In the genomic region with DNA sequence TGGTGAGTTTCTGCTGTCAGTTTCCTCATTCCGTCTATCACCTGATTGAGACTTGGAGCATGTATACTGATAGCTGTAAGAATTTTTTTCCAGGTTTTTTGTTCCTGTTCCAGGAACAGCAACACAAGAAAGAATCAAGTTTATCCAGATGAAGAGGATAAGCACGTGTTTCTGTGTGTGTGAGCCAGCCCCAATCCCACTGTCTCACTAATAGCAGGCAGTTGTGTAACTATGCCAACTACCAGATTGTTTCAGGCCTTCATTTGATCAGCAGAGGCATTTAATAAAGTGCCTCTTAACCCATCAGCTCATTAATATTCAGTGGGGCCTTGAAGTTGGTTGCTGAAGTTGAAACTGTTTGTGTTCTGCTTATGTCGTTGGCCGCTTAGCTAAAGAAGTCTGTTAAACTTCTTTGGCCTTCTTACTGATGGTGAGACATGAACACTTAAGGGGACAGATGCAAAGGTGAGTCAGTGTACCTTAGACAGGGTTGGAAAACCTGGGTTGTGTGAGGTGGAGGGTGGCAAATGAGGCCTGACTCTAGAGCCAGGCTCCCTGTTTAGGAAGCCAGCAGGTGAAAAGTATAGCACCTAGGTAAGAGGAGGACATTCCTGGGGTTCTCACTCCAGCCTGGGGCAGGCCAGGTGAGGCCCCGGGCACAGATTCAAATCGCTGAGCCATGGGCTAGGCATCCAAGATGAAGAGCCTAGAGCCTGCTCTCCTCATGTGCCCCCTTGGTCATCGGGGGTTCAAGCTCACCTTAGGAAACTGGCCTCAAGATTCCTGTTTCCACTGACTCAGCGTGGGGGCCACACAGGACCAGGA, we compare ENCODE assay signal across 12 cellular contexts. TPM values are rescaled to one million over a fixed set of nuclear protein-coding genes. Genes with fewer than 3 reads are reported as not detected.
DNase-seq lines count a peak whose midpoint lies in the region; ATAC-seq, FAIRE-seq and TF ChIP-seq lines count a peak whose summit lies in the region.
"Had no signal": no experiment of that assay in that cellular context is flagged by ENCODE, and none has a peak within 500 bp of the region (broad histone marks: within the 10 kb centered on the region; RNA-seq: fewer than 3 reads in every experiment).

No MANE protein-coding gene starts in this region.

- peaks cover 43% of the 10 kb centered on the region for H3K4me1 Mint-ChIP-seq in T-helper 1 cell treated with Interleukin-12 subunit alpha and Interleukin-12 subunit beta and Interleukin-4 antibody, amounts not matched to agents 30 μg/mL and 1 μg/mL, for 36 hours (ENCODE audit: low read depth)
- H3K4me1 Mint-ChIP-seq in activated T-helper 1 cell treated with anti-CD3 and anti-CD28 coated beads, Interleukin-12 subunit alpha, Interleukin-12 subunit beta, Interleukin-2, Interleukin-4 antibody, amounts not matched to agents 30 ng/mL and 10 ng/mL and 1 ng/mL, durations not matched to agents 14 hours and 24 hours and 36 hours (ENCODE audit: low read depth): peaks cover 74% of the 10 kb centered on the region
- H3K4me1 Mint-ChIP-seq in stimulated activated naive CD8-positive, alpha-beta T cell treated with anti-CD3 and anti-CD28 coated beads, Interleukin-15, amount 100 ng/mL, for 72 hours: peaks cover 76% of the 10 kb centered on the region

- no peak overlapping the region for H2AFZ ChIP-seq in keratinocyte (ENCODE audit: control insufficient read depth, low read length)

- H3K79me2 ChIP-seq in keratinocyte (ENCODE audit: control insufficient read depth, insufficient read depth, low read length): peaks cover 54% of the 10 kb centered on the region

- peak overlapping the region; percentile 31 for H3K27ac Mint-ChIP-seq in T-helper 1 cell treated with Interleukin-12 subunit alpha and Interleukin-12 subunit beta and Interleukin-4 antibody, amounts not matched to agents 30 μg/mL and 1 μg/mL, for 36 hours
- H3K27ac Mint-ChIP-seq in activated T-helper 1 cell treated with anti-CD3 and anti-CD28 coated beads, Interleukin-12 subunit alpha, Interleukin-12 subunit beta, Interleukin-2, Interleukin-4 antibody, amounts not matched to agents 30 ng/mL and 10 ng/mL and 1 ng/mL, durations not matched to agents 14 hours and 24 hours and 36 hours: peak overlapping the region; percentile 16
- no peak overlapping the region for H3K27ac Mint-ChIP-seq in stimulated activated naive CD8-positive, alpha-beta T cell treated with anti-CD3 and anti-CD28 coated beads, Interleukin-15, amount 100 ng/mL, for 72 hours

- H3K4me3 ChIP-seq in keratinocyte (ENCODE audit: control insufficient read depth in 2 of 3, extremely low read depth in 1 of 3, insufficient read depth in 2 of 3, low read depth in 1 of 3, low read length in 3 of 3): peak overlapping the region in 1 of 3 experiments; percentile 29
- H3K4me3 ChIP-seq: pancreas had no signal

- H3K9me1 ChIP-seq in keratinocyte (ENCODE audit: control insufficient read depth, extremely low read depth, insufficient read depth, low read length): no peaks in the 10 kb centered on the region

- H3K4me1 ChIP-seq in keratinocyte (ENCODE audit: control insufficient read depth, extremely low read depth, insufficient read depth, low read length): peaks cover 29% of the 10 kb centered on the region

- peaks cover 30% of the 10 kb centered on the region for H3K36me3 Mint-ChIP-seq in T-helper 1 cell treated with Interleukin-12 subunit alpha and Interleukin-12 subunit beta and Interleukin-4 antibody, amounts not matched to agents 30 μg/mL and 1 μg/mL, for 36 hours (ENCODE audit: low read depth)
- H3K36me3 Mint-ChIP-seq in activated T-helper 1 cell treated with anti-CD3 and anti-CD28 coated beads, Interleukin-12 subunit alpha, Interleukin-12 subunit beta, Interleukin-2, Interleukin-4 antibody, amounts not matched to agents 30 ng/mL and 10 ng/mL and 1 ng/mL, durations not matched to agents 14 hours and 24 hours and 36 hours (ENCODE audit: low read depth): peaks cover 33% of the 10 kb centered on the region

- peaks cover 0 to 4% of the 10 kb centered on the region in 2 experiments for H3K36me3 ChIP-seq in keratinocyte (ENCODE audit: control insufficient read depth in 2 of 2, extremely low read depth in 1 of 2, insufficient read depth in 2 of 2, low read length in 2 of 2)
- H3K36me3 ChIP-seq: pancreas had no signal

- intact Hi-C loops in activated T-helper 1 cell treated with anti-CD3 and anti-CD28 coated beads, Interleukin-12 subunit alpha, Interleukin-12 subunit beta, Interleukin-2, Interleukin-4 antibody, amounts not matched to agents 30 ng/mL and 10 ng/mL and 1 ng/mL, durations not matched to agents 14 hours and 24 hours and 36 hours (cut with micrococcal nuclease): no loop called here

- dilution Hi-C loops in keratinocyte (cut with MboI; ENCODE audit: extremely low pct_ligation_motif_present, low sequenced_read_pairs): no loop called here

- no peak for TF ChIP-seq POLR2A in GM12892 (IDR thresholded peaks at IDR 0.05; ENCODE audit: low read depth, low read length)

- no peak overlapping the region for H3K4me3 Mint-ChIP-seq in T-helper 1 cell treated with Interleukin-12 subunit alpha and Interleukin-12 subunit beta and Interleukin-4 antibody, amounts not matched to agents 30 μg/mL and 1 μg/mL, for 36 hours
- no peak overlapping the region for H3K4me3 Mint-ChIP-seq in activated T-helper 1 cell treated with anti-CD3 and anti-CD28 coated beads, Interleukin-12 subunit alpha, Interleukin-12 subunit beta, Interleukin-2, Interleukin-4 antibody, amounts not matched to agents 30 ng/mL and 10 ng/mL and 1 ng/mL, durations not matched to agents 14 hours and 24 hours and 36 hours
- H3K4me3 Mint-ChIP-seq in stimulated activated naive CD8-positive, alpha-beta T cell treated with anti-CD3 and anti-CD28 coated beads, Interleukin-15, amount 100 ng/mL, for 72 hours: peak overlapping the region; percentile 36 to 46

- no peak for ATAC-seq in stimulated activated naive CD8-positive, alpha-beta T cell treated with anti-CD3 and anti-CD28 coated beads, Interleukin-15, amount 100 ng/mL, for 72 hours
- no peak for ATAC-seq in GM21717 (IDR thresholded peaks at IDR 0.05; ENCODE audit: unreplicated experiment)
- ATAC-seq: Right ventricle myocardium inferior had no signal

- no peaks in the 10 kb centered on the region for H3K27me3 Mint-ChIP-seq in T-helper 1 cell treated with Interleukin-12 subunit alpha and Interleukin-12 subunit beta and Interleukin-4 antibody, amounts not matched to agents 30 μg/mL and 1 μg/mL, for 36 hours (ENCODE audit: low read depth)
- no peaks in the 10 kb centered on the region for H3K27me3 Mint-ChIP-seq in activated T-helper 1 cell treated with anti-CD3 and anti-CD28 coated beads, Interleukin-12 subunit alpha, Interleukin-12 subunit beta, Interleukin-2, Interleukin-4 antibody, amounts not matched to agents 30 ng/mL and 10 ng/mL and 1 ng/mL, durations not matched to agents 14 hours and 24 hours and 36 hours (ENCODE audit: insufficient read depth)
- no peaks in the 10 kb centered on the region for H3K27me3 Mint-ChIP-seq in stimulated activated naive CD8-positive, alpha-beta T cell treated with anti-CD3 and anti-CD28 coated beads, Interleukin-15, amount 100 ng/mL, for 72 hours

- TF ChIP-seq CTCF in keratinocyte (optimal IDR thresholded peaks at IDR 0.05 in 1 of 3, IDR thresholded peaks at IDR 0.05 in 1 of 3, conservative IDR thresholded peaks at IDR 0.05 in 1 of 3; ENCODE audit: extremely low read depth in 1 of 3, insufficient read depth in 2 of 3, low read length in 3 of 3): no peak

- H4K20me1 ChIP-seq in keratinocyte (ENCODE audit: control insufficient read depth, extremely low read depth, insufficient read depth, low read length): no peaks in the 10 kb centered on the region

- H3K9me3 ChIP-seq in keratinocyte (ENCODE audit: control insufficient read depth, low read depth, low read length): no peaks in the 10 kb centered on the region
- H3K9me3 ChIP-seq: pancreas had no signal

- peak overlapping the region; percentile 88 for H3K27ac ChIP-seq in keratinocyte (ENCODE audit: control insufficient read depth, insufficient read depth, low read length)

- DNase-seq in T-helper 1 cell (no peak), keratinocyte (ENCODE audit: low read depth, low spot score) (no peak), NCI-H1092 (lab: John Stamatoyannopoulos, UW) (no peak), GM12892 (ENCODE audit: insufficient read length) (no peak)
- no peak for DNase-seq in activated T-helper 1 cell treated with anti-CD3 and anti-CD28 coated beads, Interleukin-12 subunit alpha, Interleukin-12 subunit beta, Interleukin-2, Interleukin-4 antibody, amounts not matched to agents 30 ng/mL and 10 ng/mL and 1 ng/mL, durations not matched to agents 14 hours and 24 hours and 36 hours (ENCODE audit: low spot score)
- DNase-seq in stimulated activated naive CD8-positive, alpha-beta T cell treated with anti-CD3 and anti-CD28 coated beads, Interleukin-15, amount 100 ng/mL, for 72 hours: no peak
- DNase-seq: pancreas had no signal

- H3K9ac ChIP-seq in keratinocyte (ENCODE audit: control insufficient read depth, extremely low read depth, insufficient read depth, low read length): peak overlapping the region; percentile 61

- peak; percentile 41 for FAIRE-seq in keratinocyte (lab: Jason Lieb, UNC)
- no peak for FAIRE-seq in GM12892 (lab: Jason Lieb, UNC)
- FAIRE-seq: A204.1, HTR-8/SVneo, pancreas had no signal

- H3K4me2 ChIP-seq in keratinocyte (ENCODE audit: control insufficient read depth, extremely low read depth, insufficient read depth, low read depth, low read length): peak overlapping the region; percentile 85

- H3K9me3 Mint-ChIP-seq in T-helper 1 cell treated with Interleukin-12 subunit alpha and Interleukin-12 subunit beta and Interleukin-4 antibody, amounts not matched to agents 30 μg/mL and 1 μg/mL, for 36 hours: no peaks in the 10 kb centered on the region
- H3K9me3 Mint-ChIP-seq in activated T-helper 1 cell treated with anti-CD3 and anti-CD28 coated beads, Interleukin-12 subunit alpha, Interleukin-12 subunit beta, Interleukin-2, Interleukin-4 antibody, amounts not matched to agents 30 ng/mL and 10 ng/mL and 1 ng/mL, durations not matched to agents 14 hours and 24 hours and 36 hours: no peaks in the 10 kb centered on the region
- peaks cover 0 to 3% of the 10 kb centered on the region in 2 donors for H3K9me3 Mint-ChIP-seq in stimulated activated naive CD8-positive, alpha-beta T cell treated with anti-CD3 and anti-CD28 coated beads, Interleukin-15, amount 100 ng/mL, for 72 hours

- H3K27me3 ChIP-seq in keratinocyte (ENCODE audit: control insufficient read depth, extremely low read depth, insufficient read depth, low read length): no peaks in the 10 kb centered on the region
- H3K27me3 ChIP-seq: pancreas had no signal

RNA-seq across cellular contexts. Expression of gene ANKRD13A, which starts 3.7 kb away (rescaled TPM):
- total RNA-seq in activated T-helper 1 cell treated with anti-CD3 and anti-CD28 coated beads, Interleukin-12 subunit alpha, Interleukin-12 subunit beta, Interleukin-2, Interleukin-4 antibody, amounts not matched to agents 30 ng/mL and 10 ng/mL and 1 ng/mL, durations not matched to agents 14 hours and 24 hours and 36 hours: 60.4 and 62.4 TPM in 2 replicates
- 72.5 to 74.7 TPM (median 73.1 TPM) in 3 replicates for polyA plus RNA-seq in keratinocyte
- 129 TPM for polyA plus RNA-seq in keratinocyte (2011; ENCODE audit: low read depth)
- 56.9 and 78.3 TPM in 2 replicates for polyA plus RNA-seq in keratinocyte (2011; cell fraction: cytosol; rRNA removed)
- 81.4 and 85.6 TPM in 2 replicates for polyA plus RNA-seq in keratinocyte (2011; cell fraction: nucleus; rRNA removed)
- polyA plus RNA-seq in keratinocyte (2012; ENCODE audit: low replicate concordance): 47.4 and 51.3 TPM in 2 replicates
- polyA minus RNA-seq in keratinocyte: 60.3 to 122 TPM (median 76.9 TPM) in 3 replicates
- polyA minus RNA-seq in keratinocyte (2011; cell fraction: cytosol; rRNA and poly(A)+ RNA removed): 76.0 TPM
- 42.0 and 50.9 TPM in 2 replicates for polyA minus RNA-seq in keratinocyte (2011; cell fraction: nucleus; rRNA and poly(A)+ RNA removed)
- 57.1 TPM for polyA plus RNA-seq in GM12892 (2012; ENCODE audit: missing spikeins)

RNA-seq across cellular contexts. Expression of gene GIT2, which starts 6.7 kb away (rescaled TPM):
- total RNA-seq in activated T-helper 1 cell treated with anti-CD3 and anti-CD28 coated beads, Interleukin-12 subunit alpha, Interleukin-12 subunit beta, Interleukin-2, Interleukin-4 antibody, amounts not matched to agents 30 ng/mL and 10 ng/mL and 1 ng/mL, durations not matched to agents 14 hours and 24 hours and 36 hours: 86.2 and 87.5 TPM in 2 replicates
- 19.1 to 30.3 TPM (median 25.9 TPM) in 3 replicates for polyA plus RNA-seq in keratinocyte
- polyA plus RNA-seq in keratinocyte (2011; ENCODE audit: low read depth): 18.7 TPM
- polyA plus RNA-seq in keratinocyte (2011; cell fraction: cytosol; rRNA removed): 19.5 and 27.1 TPM in 2 replicates
- 63.3 and 65.3 TPM in 2 replicates for polyA plus RNA-seq in keratinocyte (2011; cell fraction: nucleus; rRNA removed)
- polyA plus RNA-seq in keratinocyte (2012; ENCODE audit: low replicate concordance): 13.9 and 20.3 TPM in 2 replicates
- 30.6 to 55.7 TPM (median 36.0 TPM) in 3 replicates for polyA minus RNA-seq in keratinocyte
- polyA minus RNA-seq in keratinocyte (2011; cell fraction: cytosol; rRNA and poly(A)+ RNA removed): 11.5 TPM
- 34.0 and 63.8 TPM in 2 replicates for polyA minus RNA-seq in keratinocyte (2011; cell fraction: nucleus; rRNA and poly(A)+ RNA removed)
- 34.4 TPM for polyA plus RNA-seq in GM12892 (2012; ENCODE audit: missing spikeins)

RNA-seq across cellular contexts. Expression of gene C12orf76, which starts 45.4 kb away (rescaled TPM):
- total RNA-seq in activated T-helper 1 cell treated with anti-CD3 and anti-CD28 coated beads, Interleukin-12 subunit alpha, Interleukin-12 subunit beta, Interleukin-2, Interleukin-4 antibody, amounts not matched to agents 30 ng/mL and 10 ng/mL and 1 ng/mL, durations not matched to agents 14 hours and 24 hours and 36 hours: 20.3 and 20.8 TPM in 2 replicates
- polyA plus RNA-seq in keratinocyte: 4.8 to 10.9 TPM (median 7.3 TPM) in 3 replicates
- polyA plus RNA-seq in keratinocyte (2011; ENCODE audit: low read depth): 2.5 TPM
- polyA plus RNA-seq in keratinocyte (2011; cell fraction: cytosol; rRNA removed): 6.6 and 7.6 TPM in 2 replicates
- polyA plus RNA-seq in keratinocyte (2011; cell fraction: nucleus; rRNA removed): 13.4 and 15.1 TPM in 2 replicates
- polyA plus RNA-seq in keratinocyte (2012; ENCODE audit: low replicate concordance): 3.0 and 13.9 TPM in 2 replicates
- polyA minus RNA-seq in keratinocyte: 3.2 to 4.8 TPM (median 4.6 TPM) in 3 replicates
- polyA minus RNA-seq in keratinocyte (2011; cell fraction: cytosol; rRNA and poly(A)+ RNA removed): 10.7 TPM
- polyA minus RNA-seq in keratinocyte (2011; cell fraction: nucleus; rRNA and poly(A)+ RNA removed): 3.3 TPM in 2 replicates
- polyA plus RNA-seq in GM12892 (2012; ENCODE audit: missing spikeins): 14.7 TPM

Comparison
In these comparisons a context has a peak if more than half of its experiments do, and no peak if none do; other contexts are left out.
1. H3K27ac Mint-ChIP-seq: peak in T-helper 1 cell treated with Interleukin-12 subunit alpha and Interleukin-12 subunit beta and Interleukin-4 antibody, amounts not matched to agents 30 μg/mL and 1 μg/mL, for 36 hours (single experiment) and activated T-helper 1 cell treated with anti-CD3 and anti-CD28 coated beads, Interleukin-12 subunit alpha, Interleukin-12 subunit beta, Interleukin-2, Interleukin-4 antibody, amounts not matched to agents 30 ng/mL and 10 ng/mL and 1 ng/mL, durations not matched to agents 14 hours and 24 hours and 36 hours (single experiment); none in stimulated activated naive CD8-positive, alpha-beta T cell treated with anti-CD3 and anti-CD28 coated beads, Interleukin-15, amount 100 ng/mL, for 72 hours (0 of 2).
2. H3K4me3 Mint-ChIP-seq: peak in stimulated activated naive CD8-positive, alpha-beta T cell treated with anti-CD3 and anti-CD28 coated beads, Interleukin-15, amount 100 ng/mL, for 72 hours (2 of 2); none in T-helper 1 cell treated with Interleukin-12 subunit alpha and Interleukin-12 subunit beta and Interleukin-4 antibody, amounts not matched to agents 30 μg/mL and 1 μg/mL, for 36 hours (single experiment) and activated T-helper 1 cell treated with anti-CD3 and anti-CD28 coated beads, Interleukin-12 subunit alpha, Interleukin-12 subunit beta, Interleukin-2, Interleukin-4 antibody, amounts not matched to agents 30 ng/mL and 10 ng/mL and 1 ng/mL, durations not matched to agents 14 hours and 24 hours and 36 hours (single experiment).